8 cellular contexts compared by ENCODE assay signal in the genomic region with DNA sequence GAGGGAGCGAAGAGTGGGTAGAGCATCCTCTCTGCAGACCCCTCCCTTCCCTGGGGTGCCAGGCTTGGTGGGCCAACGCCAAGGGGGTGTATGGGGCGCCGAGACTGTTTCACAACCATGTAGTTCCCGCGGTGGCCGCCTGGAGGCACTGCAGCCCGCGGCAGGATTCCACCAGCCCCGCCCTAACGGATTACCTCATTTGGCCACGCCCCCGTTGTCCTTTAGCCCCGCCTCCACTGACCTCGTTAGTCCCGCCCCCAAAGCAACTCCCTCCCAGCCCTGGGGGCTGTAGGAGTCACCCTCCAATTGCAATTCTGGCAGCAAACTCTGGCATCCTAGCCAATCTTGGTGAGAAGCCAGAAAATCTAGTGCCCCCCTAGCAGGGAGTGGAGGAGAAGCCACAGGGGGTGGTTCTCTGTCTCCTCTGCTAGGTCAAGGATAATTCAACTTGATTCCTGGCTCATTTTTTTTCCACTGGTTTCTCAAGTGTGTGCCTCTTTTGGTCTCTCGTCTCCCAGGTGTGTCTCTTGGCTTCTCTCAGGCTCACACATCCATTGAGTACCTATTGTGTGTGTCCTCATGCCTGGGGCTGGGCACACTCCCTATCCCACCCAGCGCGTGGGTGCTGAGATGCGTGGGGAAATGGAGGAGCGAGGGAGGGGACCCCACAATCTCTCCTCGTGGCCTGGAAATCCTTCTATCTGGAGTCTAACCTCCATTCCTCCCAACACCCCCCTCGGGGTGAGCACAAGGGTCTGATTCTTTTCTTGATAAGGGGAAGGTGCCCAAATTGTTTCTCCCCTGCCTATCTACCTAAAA. TPM values are rescaled to one million over a fixed set of nuclear protein-coding genes. Genes with fewer than 3 reads are reported as not detected.
DNase-seq lines count a peak whose midpoint lies in the region; ATAC-seq and TF ChIP-seq lines count a peak whose summit lies in the region.

No MANE protein-coding gene starts in this region.

- H3K4me2 ChIP-seq in DOHH2 (ENCODE audit: low read length): no peak overlapping the region

- H3K4me1 ChIP-seq in DOHH2 (ENCODE audit: control insufficient read depth, low read length): peaks cover 5% of the 10 kb centered on the region; the same call in 1 of the 2 replicates
- 0 out of 2 replicates have a peak, but pooled peaks cover 10% of the 10 kb centered on the region for H3K4me1 ChIP-seq in HUES64 (ENCODE audit: insufficient read depth, low read length)
- H3K4me1 ChIP-seq in adipocyte (ENCODE audit: control insufficient read depth, insufficient read depth, low read length): peaks cover 20% of the 10 kb centered on the region

- no peak overlapping the region for H3K4me3 ChIP-seq in DOHH2 (ENCODE audit: low read length)
- H3K4me3 ChIP-seq in HUES64 (ENCODE audit: low read length): peak overlapping the region; percentile 83
- H3K4me3 ChIP-seq in adipocyte (ENCODE audit: low read length): peak overlapping the region; percentile 84

- H3K9ac ChIP-seq in HUES64 (ENCODE audit: low read depth, low read length) (no peak overlapping the region), adipocyte (ENCODE audit: low read length) (peak overlapping the region; percentile 84)

- no peaks in the 10 kb centered on the region for H3K79me2 ChIP-seq in DOHH2 (ENCODE audit: control insufficient read depth, low read length)

- H3K36me3 ChIP-seq in DOHH2 (ENCODE audit: control insufficient read depth, low read length) (no peaks in the 10 kb centered on the region), HUES64 (ENCODE audit: insufficient read depth, low read length) (0 out of 2 replicates have a peak, but pooled peaks cover under 1% of the 10 kb centered on the region), adipocyte (ENCODE audit: control insufficient read depth, insufficient read depth, low read length, severe bottlenecking) (no peaks in the 10 kb centered on the region)

- H3F3A ChIP-seq in DOHH2 (ENCODE audit: control insufficient read depth, insufficient read depth): no peaks in the 10 kb centered on the region

- 8% methylated on average over 18 of the region's 23 CpGs for WGBS in HUES64

- no peaks in the 10 kb centered on the region for H3K9me2 ChIP-seq in DOHH2 (replicated peaks; ENCODE audit: control insufficient read depth, low read length)

- peak; percentile 97 for TF ChIP-seq CTCF in DOHH2 (IDR thresholded peaks at IDR 0.05; ENCODE audit: low read depth, low read length, poor library complexity, severe bottlenecking)

- H3K9me3 ChIP-seq in DOHH2 (ENCODE audit: control insufficient read depth, insufficient read depth, low read length): no peaks in the 10 kb centered on the region
- H3K9me3 ChIP-seq in HUES64 (ENCODE audit: insufficient read depth, low read depth, low read length): no peaks in the 10 kb centered on the region
- no peaks in the 10 kb centered on the region for H3K9me3 ChIP-seq in adipocyte (ENCODE audit: control insufficient read depth, low read length)

- ATAC-seq in left ventricle myocardium superior (peak; percentile 82), HG02870 (IDR thresholded peaks at IDR 0.05; ENCODE audit: unreplicated experiment) (no peak)

- no peaks in the 10 kb centered on the region for H4K20me1 ChIP-seq in DOHH2 (ENCODE audit: control insufficient read depth, insufficient read depth, low read depth, low read length)

- intact Hi-C loops in left ventricle myocardium superior (cut with micrococcal nuclease): loop anchor here (5.0 kb wide), 1 partner anchor 93 kb away; no protein-coding TSS in a partner anchor

- H3K27ac ChIP-seq in DOHH2 (ENCODE audit: low read depth, low read length) (no peak overlapping the region), HUES64 (ENCODE audit: low read depth, low read length) (peak overlapping the region; percentile 69; the same call in 1 of the 2 replicates)

- DNase-seq in T-helper 1 cell (peak; percentile 60 to 81 (median 71)), adipocyte (ENCODE audit: low read depth) (peak; percentile 96), left ventricle myocardium superior (peak; percentile 75), putamen (ENCODE audit: low spot score) (peak; percentile 76), NCI-H2029 treated with DMSO at 0.1 percent for 48 hours (lab: John Stamatoyannopoulos, UW) (no peak)

- H3K27me3 ChIP-seq in DOHH2 (ENCODE audit: control insufficient read depth, low read length) (peaks cover 17% of the 10 kb centered on the region), HUES64 (ENCODE audit: insufficient read depth, low read length) (peaks cover 13% of the 10 kb centered on the region; the same call in 1 of the 2 replicates), adipocyte (replicated peaks; ENCODE audit: control insufficient read depth, insufficient read depth, low read length) (no peaks in the 10 kb centered on the region)

RNA-seq across cellular contexts. Expression of a gene that starts 2.0 kb away (rescaled TPM):
- polyA plus RNA-seq in HUES64 (2013, experiment 1 of 2): 39.1 TPM
- polyA plus RNA-seq in HUES64 (2013, experiment 2 of 2): 52.9 TPM
- total RNA-seq in left ventricle myocardium superior: 1.8 TPM
